Comparison of ENCODE assay signal across 23 cellular contexts in genomic region chr12:65487679-65488078, GRCh38.
"Had no signal": no experiment of that assay in that cellular context is flagged by ENCODE, and none has a peak within 500 bp of the region (broad histone marks: within the 10 kb centered on the region; RNA-seq: fewer than 3 reads in every experiment).

No MANE protein-coding gene starts in this region.

- H3K4me3 Mint-ChIP-seq: activated CD4-positive, alpha-beta T cell treated with anti-CD3 and anti-CD28 coated beads, Interleukin-2, amount 10 ng/mL, durations not matched to agents 7 days and 5 days; activated CD8-positive, alpha-beta T cell treated with anti-CD3 and anti-CD28 coated beads, Interleukin-2, amount 10 ng/mL, durations not matched to agents 7 days and 5 days; activated naive CD4-positive, alpha-beta T cell treated with anti-CD3 and anti-CD28 coated beads, Interleukin-2, amount 50 U/mL, for 24 hours; activated T-helper 1 cell treated with anti-CD3 and anti-CD28 coated beads, Interleukin-12 subunit alpha, Interleukin-12 subunit beta, Interleukin-2, Interleukin-4 antibody, amounts not matched to agents 30 ng/mL and 10 ng/mL and 1 ng/mL, durations not matched to agents 14 hours and 24 hours and 36 hours; dendritic cell treated with granulocyte-macrophage colony-stimulating factor and Interleukin-4, amounts not matched to agents 40 ng/mL and 50 ng/mL, for 4 days; immature natural killer cell; natural killer cell; stimulated activated naive CD8-positive, alpha-beta T cell treated with anti-CD3 and anti-CD28 coated beads, Interleukin-15, Interleukin-2, amounts not matched to agents 100 ng/mL and 50 ng/mL, for 24 hours had no signal

- ATAC-seq: activated CD4-positive, CD25-positive, alpha-beta regulatory T cell treated with anti-CD3 and anti-CD28 coated beads, Interleukin-2, amount 50 U/mL, for 24 hours; activated CD8-positive, alpha-beta T cell treated with anti-CD3 and anti-CD28 coated beads, Interleukin-2, amount 10 ng/mL, durations not matched to agents 7 days and 5 days; body of pancreas; left lung; natural killer cell; upper lobe of right lung had no signal

- H3K27ac Mint-ChIP-seq: activated CD4-positive, alpha-beta T cell treated with anti-CD3 and anti-CD28 coated beads, Interleukin-2, amount 10 ng/mL, durations not matched to agents 7 days and 5 days; activated CD8-positive, alpha-beta T cell treated with anti-CD3 and anti-CD28 coated beads, Interleukin-2, amount 10 ng/mL, durations not matched to agents 7 days and 5 days; activated naive CD4-positive, alpha-beta T cell treated with anti-CD3 and anti-CD28 coated beads, Interleukin-2, amount 50 U/mL, for 24 hours; activated T-helper 1 cell treated with anti-CD3 and anti-CD28 coated beads, Interleukin-12 subunit alpha, Interleukin-12 subunit beta, Interleukin-2, Interleukin-4 antibody, amounts not matched to agents 30 ng/mL and 10 ng/mL and 1 ng/mL, durations not matched to agents 14 hours and 24 hours and 36 hours; dendritic cell treated with granulocyte-macrophage colony-stimulating factor and Interleukin-4, amounts not matched to agents 40 ng/mL and 50 ng/mL, for 4 days; immature natural killer cell; natural killer cell; progenitor cell of endocrine pancreas; stimulated activated naive CD8-positive, alpha-beta T cell treated with anti-CD3 and anti-CD28 coated beads, Interleukin-15, Interleukin-2, amounts not matched to agents 100 ng/mL and 50 ng/mL, for 24 hours had no signal

- DNase-seq: activated CD4-positive, alpha-beta T cell treated with anti-CD3 and anti-CD28 coated beads, Interleukin-2, amount 10 ng/mL, durations not matched to agents 7 days and 5 days; activated CD8-positive, alpha-beta T cell treated with anti-CD3 and anti-CD28 coated beads, Interleukin-2, amount 10 ng/mL, durations not matched to agents 7 days and 5 days; activated gamma-delta T cell treated with Interleukin-2 at 50 U/mL for 16 hours; anterior cingulate cortex; body of pancreas; caudate nucleus; effector CD4-positive, alpha-beta T cell; foreskin melanocyte; glutamatergic neuron; immature natural killer cell; left lung; midbrain; natural killer cell; stimulated activated CD4-positive, alpha-beta T cell treated with anti-CD3 and anti-CD28 coated beads, Interleukin-4, amount 100 ng/mL, for 24 hours; substantia nigra; thyroid gland; upper lobe of right lung had no signal

- H3K36me3 Mint-ChIP-seq: activated naive CD4-positive, alpha-beta T cell treated with anti-CD3 and anti-CD28 coated beads, Interleukin-2, amount 50 U/mL, for 24 hours; natural killer cell had no signal

- H3K4me1 Mint-ChIP-seq: activated CD4-positive, alpha-beta T cell treated with anti-CD3 and anti-CD28 coated beads, Interleukin-2, amount 10 ng/mL, durations not matched to agents 7 days and 5 days; activated naive CD4-positive, alpha-beta T cell treated with anti-CD3 and anti-CD28 coated beads, Interleukin-2, amount 50 U/mL, for 24 hours had no signal

- H3K27me3 Mint-ChIP-seq: dendritic cell treated with granulocyte-macrophage colony-stimulating factor and Interleukin-4, amounts not matched to agents 40 ng/mL and 50 ng/mL, for 4 days; progenitor cell of endocrine pancreas had no signal
